In genomic region chr6:3258201-3258600, GRCh38 we compare ENCODE assay signal across 1 cellular context.
TF ChIP-seq lines count a peak whose summit lies in the region.

No MANE protein-coding gene starts in this region.

TF ChIP-seq in GM12878, 131 proteins besides CTCF, POLR2A, EP300 and RAD21:
- TF ChIP-seq, protein P1, sequence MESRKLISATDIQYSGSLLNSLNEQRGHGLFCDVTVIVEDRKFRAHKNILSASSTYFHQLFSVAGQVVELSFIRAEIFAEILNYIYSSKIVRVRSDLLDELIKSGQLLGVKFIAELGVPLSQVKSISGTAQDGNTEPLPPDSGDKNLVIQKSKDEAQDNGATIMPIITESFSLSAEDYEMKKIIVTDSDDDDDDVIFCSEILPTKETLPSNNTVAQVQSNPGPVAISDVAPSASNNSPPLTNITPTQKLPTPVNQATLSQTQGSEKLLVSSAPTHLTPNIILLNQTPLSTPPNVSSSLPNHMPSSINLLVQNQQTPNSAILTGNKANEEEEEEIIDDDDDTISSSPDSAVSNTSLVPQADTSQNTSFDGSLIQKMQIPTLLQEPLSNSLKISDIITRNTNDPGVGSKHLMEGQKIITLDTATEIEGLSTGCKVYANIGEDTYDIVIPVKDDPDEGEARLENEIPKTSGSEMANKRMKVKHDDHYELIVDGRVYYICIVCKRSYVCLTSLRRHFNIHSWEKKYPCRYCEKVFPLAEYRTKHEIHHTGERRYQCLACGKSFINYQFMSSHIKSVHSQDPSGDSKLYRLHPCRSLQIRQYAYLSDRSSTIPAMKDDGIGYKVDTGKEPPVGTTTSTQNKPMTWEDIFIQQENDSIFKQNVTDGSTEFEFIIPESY (IDR thresholded peaks at IDR 0.05): no peak
- TF ChIP-seq BHLHE40 (IDR thresholded peaks at IDR 0.05; ENCODE audit: borderline replicate concordance in 1 of 2, low read depth in 2 of 2, low read length in 1 of 2) (no peak), ETV6 (conservative IDR thresholded peaks at IDR 0.05 in 1 of 2, IDR thresholded peaks at IDR 0.05 in 1 of 2; ENCODE audit: borderline replicate concordance in 1 of 2, low read depth in 1 of 2) (no peak), SP1 (IDR thresholded peaks at IDR 0.05; ENCODE audit: low read depth, low read length) (no peak), PAX8 (IDR thresholded peaks at IDR 0.05) (no peak)
